Comparison of ENCODE assay signal across 36 cellular contexts in genomic region chr14:74203546-74203945, GRCh38. TPM values are rescaled to one million over a fixed set of nuclear protein-coding genes. Genes with fewer than 3 reads are reported as not detected.
"Had no signal": no experiment of that assay in that cellular context is flagged by ENCODE, and none has a peak within 500 bp of the region (broad histone marks: within the 10 kb centered on the region; RNA-seq: fewer than 3 reads in every experiment).

No MANE protein-coding gene starts in this region.

- H3K4me3 Mint-ChIP-seq: activated CD4-positive, alpha-beta T cell treated with anti-CD3 and anti-CD28 coated beads, Interleukin-2, amount 10 ng/mL, durations not matched to agents 24 days and 14 days; activated CD8-positive, alpha-beta T cell treated with anti-CD3 and anti-CD28 coated beads for 36 hours; activated naive CD8-positive, alpha-beta T cell treated with anti-CD3 and anti-CD28 coated beads for 36 hours; activated T-cell treated with anti-CD3 and anti-CD28 coated beads, Interleukin-2, amount 50 U/mL, for 72 hours; activated T-helper 17 cell treated with anti-CD3 and anti-CD28 coated beads, Interleukin-2, amount 50 U/mL, for 72 hours had no signal

- H3K27me3 Mint-ChIP-seq: activated CD4-positive, alpha-beta T cell treated with anti-CD3 and anti-CD28 coated beads, Interleukin-2, amount 10 ng/mL, durations not matched to agents 24 days and 14 days; activated CD8-positive, alpha-beta T cell treated with anti-CD3 and anti-CD28 coated beads for 36 hours; activated naive CD8-positive, alpha-beta T cell treated with anti-CD3 and anti-CD28 coated beads for 36 hours; activated T-helper 17 cell treated with anti-CD3 and anti-CD28 coated beads, Interleukin-2, amount 50 U/mL, for 72 hours had no signal

- H3K27ac Mint-ChIP-seq: activated CD4-positive, alpha-beta T cell treated with anti-CD3 and anti-CD28 coated beads, Interleukin-2, amount 10 ng/mL, durations not matched to agents 24 days and 14 days; activated CD8-positive, alpha-beta T cell treated with anti-CD3 and anti-CD28 coated beads for 36 hours; activated naive CD8-positive, alpha-beta T cell treated with anti-CD3 and anti-CD28 coated beads for 36 hours; activated T-cell treated with anti-CD3 and anti-CD28 coated beads, Interleukin-2, amount 50 U/mL, for 72 hours; activated T-helper 17 cell treated with anti-CD3 and anti-CD28 coated beads, Interleukin-2, amount 50 U/mL, for 72 hours had no signal

- H3K4me3 ChIP-seq: body of pancreas, K562, SJCRH30, SK-N-MC had no signal

- ATAC-seq: activated CD8-positive, alpha-beta T cell treated with anti-CD3 and anti-CD28 coated beads for 36 hours; activated T-cell treated with anti-CD3 and anti-CD28 coated beads, Interleukin-2, amount 50 U/mL, for 72 hours; activated T-helper 17 cell treated with anti-CD3 and anti-CD28 coated beads, Interleukin-2, amount 50 U/mL, for 72 hours; body of pancreas; K562; Panc1 had no signal

- H3K27ac ChIP-seq: body of pancreas, SJCRH30, SK-N-MC had no signal

- H3K9me3 ChIP-seq: body of pancreas, SJCRH30 had no signal

- H3K4me1 Mint-ChIP-seq: activated CD4-positive, alpha-beta T cell treated with anti-CD3 and anti-CD28 coated beads, Interleukin-2, amount 10 ng/mL, durations not matched to agents 24 days and 14 days; activated T-helper 17 cell treated with anti-CD3 and anti-CD28 coated beads, Interleukin-2, amount 50 U/mL, for 72 hours had no signal

- H3K4me1 ChIP-seq: body of pancreas, SJCRH30 had no signal

- DNase-seq: activated CD4-positive, alpha-beta T cell treated with anti-CD3 and anti-CD28 coated beads, Interleukin-2, amount 10 ng/mL, durations not matched to agents 24 days and 14 days; activated CD4-positive, alpha-beta T cell treated with anti-CD3 and anti-CD28 coated beads, Interleukin-2, amount 50 U/mL, for 4 hours; activated CD8-positive, alpha-beta T cell treated with anti-CD3 and anti-CD28 coated beads for 36 hours; activated effector memory CD4-positive, alpha-beta T cell treated with anti-CD3 and anti-CD28 coated beads, Interleukin-2, amount 50 U/mL, for 16 hours; activated naive CD4-positive, alpha-beta T cell; activated naive CD4-positive, alpha-beta T cell treated with anti-CD3 and anti-CD28 coated beads, Interleukin-2, amount 50 U/mL, for 16 hours; activated naive CD8-positive, alpha-beta T cell treated with anti-CD3 and anti-CD28 coated beads for 36 hours; activated T-cell treated with anti-CD3 and anti-CD28 coated beads, Interleukin-2, amount 50 U/mL, for 1 hour; activated T-cell treated with anti-CD3 and anti-CD28 coated beads, Interleukin-2, amount 50 U/mL, for 72 hours; amniotic stem cell; body of pancreas; NCI-H1092 treated with DMSO at 0.1 percent for 48 hours; NCI-H1417; NCI-H146; NCI-H187; NCI-H2029 treated with DMSO at 0.1 percent for 48 hours; NCI-H2107; NCI-H2171; NCI-H2227 treated with DMSO at 0.1 percent for 48 hours; NCI-H446; NCI-H524; NCI-H69; NCI-H82; SHP77; SJCRH30 had no signal

- H3K27me3 ChIP-seq: body of pancreas, SJCRH30 had no signal

- H3K9me3 Mint-ChIP-seq: activated CD4-positive, alpha-beta T cell treated with anti-CD3 and anti-CD28 coated beads, Interleukin-2, amount 10 ng/mL, durations not matched to agents 24 days and 14 days; activated CD8-positive, alpha-beta T cell treated with anti-CD3 and anti-CD28 coated beads for 36 hours; activated naive CD8-positive, alpha-beta T cell treated with anti-CD3 and anti-CD28 coated beads for 36 hours; activated T-cell treated with anti-CD3 and anti-CD28 coated beads, Interleukin-2, amount 50 U/mL, for 72 hours; activated T-helper 17 cell treated with anti-CD3 and anti-CD28 coated beads, Interleukin-2, amount 50 U/mL, for 72 hours had no signal

RNA-seq across cellular contexts. Expression of gene VSX2, which starts 35.7 kb away (rescaled TPM):
- total RNA-seq: activated CD4-positive, alpha-beta T cell treated with anti-CD3 and anti-CD28 coated beads, Interleukin-2, amount 10 ng/mL, durations not matched to agents 24 days and 14 days; activated CD8-positive, alpha-beta memory T cell treated with anti-CD3 and anti-CD28 coated beads for 36 hours; activated CD8-positive, alpha-beta T cell treated with anti-CD3 and anti-CD28 coated beads for 36 hours; activated naive CD8-positive, alpha-beta T cell treated with anti-CD3 and anti-CD28 coated beads for 36 hours; activated T-cell treated with anti-CD3 and anti-CD28 coated beads, Interleukin-2, amount 50 U/mL, for 72 hours; activated T-helper 17 cell treated with anti-CD3 and anti-CD28 coated beads, Interleukin-2, amount 50 U/mL, for 72 hours; astrocyte; body of pancreas; bronchial epithelial cell; M059J; RPMI7951; T-helper 1 cell treated with Interleukin-12 subunit alpha and Interleukin-12 subunit beta and Interleukin-4 antibody, amounts not matched to agents 30 ng/mL and 1 ng/mL, for 36 hours; T-helper 2 cell treated with Interferon-gamma antibody and Interleukin-4, amounts not matched to agents 100 ng/mL and 5 ng/mL, for 36 hours had no signal
- polyA plus RNA-seq: K562 had no signal
